11 cellular contexts compared by ENCODE assay signal in genomic region chr17:40664582-40665333, GRCh38. TPM values are rescaled to one million over a fixed set of nuclear protein-coding genes. Genes with fewer than 3 reads are reported as not detected.
DNase-seq lines count a peak whose midpoint lies in the region; ATAC-seq, FAIRE-seq and TF ChIP-seq lines count a peak whose summit lies in the region.
"Had no signal": no experiment of that assay in that cellular context is flagged by ENCODE, and none has a peak within 500 bp of the region (broad histone marks: within the 10 kb centered on the region; RNA-seq: fewer than 3 reads in every experiment).

TSS of gene KRT222 (minus strand) at chr17:40665177. CDS start at chr17:40665099, 78 bp downstream.

- 1 to 6% methylated on average over 10 to 12 of the region's 12 CpGs for WGBS in body of pancreas, 2 donors

- FAIRE-seq in HTR-8/SVneo (lab: Jason Lieb, UNC), result no peak

- no peak within 1 kb of the TSS for H3K27ac ChIP-seq in body of pancreas
- H3K27ac ChIP-seq in skeletal muscle tissue (ENCODE audit: low read depth, low read length), result no peak within 1 kb of the TSS
- H3K27ac ChIP-seq: 22Rv1, left lung had no signal

- no peaks in the 10 kb centered on the region for H3K36me3 ChIP-seq in body of pancreas (replicated peaks in 1 of 2; ENCODE audit: insufficient read depth in 1 of 2, low read depth in 2 of 2)
- H3K36me3 ChIP-seq in skeletal muscle tissue (ENCODE audit: control insufficient read depth in 3 of 3, insufficient read depth in 3 of 3, low read length in 3 of 3), result no peaks in the 10 kb centered on the region
- H3K36me3 ChIP-seq: left lung had no signal

- H3K9me3 ChIP-seq in body of pancreas (no peaks in the 10 kb centered on the region), skeletal muscle tissue (ENCODE audit: control insufficient read depth in 3 of 3, low read length in 3 of 3) (no peaks in the 10 kb centered on the region)
- H3K9me3 ChIP-seq: left lung had no signal

- H3K27me3 ChIP-seq in body of pancreas (peaks cover 0 to 5% of the 10 kb centered on the region in 2 donors), skeletal muscle tissue (ENCODE audit: control insufficient read depth in 3 of 3, insufficient read depth in 3 of 3, low read length in 3 of 3) (peaks cover 9 to 16% (median 12%) of the 10 kb centered on the region in 3 donors)

- H3K9ac ChIP-seq in skeletal muscle tissue (ENCODE audit: low read depth in 1 of 3, low read length in 3 of 3), result peak within 1 kb of the TSS in 1 of 3 donors; percentile 63

- H3K4me1 ChIP-seq in body of pancreas (peaks cover 4% of the 10 kb centered on the region), skeletal muscle tissue (ENCODE audit: control insufficient read depth in 3 of 3, insufficient read depth in 3 of 3, low read length in 3 of 3) (no peaks in the 10 kb centered on the region)
- H3K4me1 ChIP-seq: left lung had no signal

- TF ChIP-seq POLR2A in body of pancreas (IDR thresholded peaks at IDR 0.05), result no peak

- H3K4me3 ChIP-seq in body of pancreas, result no peak within 1 kb of the TSS
- H3K4me3 ChIP-seq in skeletal muscle tissue (ENCODE audit: low read length in 3 of 3), result peak within 1 kb of the TSS in 2 of 3 donors; percentile 12 to 33

- no peak for TF ChIP-seq CTCF in body of pancreas (IDR thresholded peaks at IDR 0.05)

- intact Hi-C loops in body of pancreas (cut with DNase I), result no loop called here

- DNase-seq in NCI-H146 (lab: John Stamatoyannopoulos, UW) (peak; percentile 35), NCI-H146 treated with DMSO at 0.1 percent for 48 hours (lab: John Stamatoyannopoulos, UW; ENCODE audit: unreplicated experiment) (no peak), body of pancreas (peak in 1 of 4 donors; percentile 9), left lobe of liver (ENCODE audit: low spot score) (peak; percentile 50), NCI-H1048 (lab: John Stamatoyannopoulos, UW) (no peak), HTR-8/SVneo (ENCODE audit: insufficient read length, low spot score) (no peak)
- DNase-seq: HFFc6, left lung had no signal

- peak; percentile 24 for ATAC-seq in body of pancreas
- ATAC-seq in left lobe of liver, result peak; percentile 89
- ATAC-seq in HG02938 (IDR thresholded peaks at IDR 0.05; ENCODE audit: unreplicated experiment), result no peak
- ATAC-seq: left lung had no signal

RNA-seq across cellular contexts. Expression of gene KRT222, which starts in this region (rescaled TPM):
- total RNA-seq in body of pancreas (1 to 10 TPM in 1 of 2 donors, under 1 TPM in 1; 0.66 to 1.6 TPM), left lobe of liver (2.4 TPM), skeletal muscle tissue (0.52 TPM)
- total RNA-seq: HFFc6 had no signal

Comparison
In these comparisons a context has a peak if more than half of its experiments do, and no peak if none do; other contexts are left out.
1. DNase-seq: peak in NCI-H146 (single experiment) and left lobe of liver (single experiment); none in NCI-H146 treated with DMSO at 0.1 percent for 48 hours (single experiment), NCI-H1048 (single experiment) and HTR-8/SVneo (single experiment).
2. H3K4me3 ChIP-seq: peak in skeletal muscle tissue (2 of 3); none in body of pancreas (0 of 2).